8 cellular contexts compared by ENCODE assay signal in genomic region chr15:42704492-42704926, GRCh38. TPM values are rescaled to one million over a fixed set of nuclear protein-coding genes. Genes with fewer than 3 reads are reported as not detected.
DNase-seq lines count a peak whose midpoint lies in the region; ATAC-seq lines count a peak whose summit lies in the region.

No MANE protein-coding gene starts in this region.

- peak; percentile 20 to 66 (median 41) for DNase-seq in CD8-positive, alpha-beta memory T cell
- DNase-seq in NOMO-1 treated with DMSO at 0.1 percent for 48 hours (lab: John Stamatoyannopoulos, UW; ENCODE audit: unreplicated experiment): peak; percentile 52
- DNase-seq in activated CD8-positive, alpha-beta memory T cell treated with anti-CD3 and anti-CD28 coated beads, Interleukin-2, amount 50 U/mL, for 24 hours (ENCODE audit: extremely low read depth): peak; percentile 13
- peak; percentile 10 for DNase-seq in epithelial cell of prostate (ENCODE audit: low read depth, low spot score)
- peak; percentile 70 for DNase-seq in mucosa of gallbladder (ENCODE audit: low spot score)

- no peak overlapping the region for H3K27ac Mint-ChIP-seq in CD8-positive, alpha-beta memory T cell
- no peak overlapping the region for H3K27ac Mint-ChIP-seq in stimulated activated memory B cell treated with anti-CD40 and anti-IgM and Interleukin-4, amounts not matched to agents 10 μg/mL and 1 μg/mL and 100 μg/mL, for 72 hours

- H3K27me3 Mint-ChIP-seq in CD8-positive, alpha-beta memory T cell: no peaks in the 10 kb centered on the region
- H3K27me3 Mint-ChIP-seq in stimulated activated memory B cell treated with anti-CD40 and anti-IgM and Interleukin-4, amounts not matched to agents 10 μg/mL and 1 μg/mL and 100 μg/mL, for 72 hours: no peaks in the 10 kb centered on the region

- H3K4me1 ChIP-seq in CD8-positive, alpha-beta memory T cell (ENCODE audit: insufficient read depth, low read length): no peaks in the 10 kb centered on the region

- POLR2A ChIA-PET in CD8-positive, alpha-beta memory T cell (lab: Charles Lee): no interaction called here

- H3K4me3 Mint-ChIP-seq in CD8-positive, alpha-beta memory T cell: no peak overlapping the region
- H3K4me3 Mint-ChIP-seq in stimulated activated memory B cell treated with anti-CD40 and anti-IgM and Interleukin-4, amounts not matched to agents 10 μg/mL and 1 μg/mL and 100 μg/mL, for 72 hours: no peak overlapping the region

- no peaks in the 10 kb centered on the region for H3K9me3 ChIP-seq in CD8-positive, alpha-beta memory T cell (ENCODE audit: low read length)

- no peaks in the 10 kb centered on the region for H3K27me3 ChIP-seq in CD8-positive, alpha-beta memory T cell (ENCODE audit: insufficient read depth, low read length, poor library complexity, severe bottlenecking)

- CTCF ChIA-PET in CD8-positive, alpha-beta memory T cell (lab: Charles Lee): interaction anchor here (1.2 to 4.1 kb wide), 5 partner anchors 13 to 229 kb away, joined by 3 to 35 read pairs (median 4); partner anchors contain the start of gene TTBK2

- H3K4me3 ChIP-seq in CD8-positive, alpha-beta memory T cell (ENCODE audit: low read length): no peak overlapping the region

- no peak overlapping the region for H3K27ac ChIP-seq in CD8-positive, alpha-beta memory T cell (ENCODE audit: low read depth, low read length)
- H3K27ac ChIP-seq in epithelial cell of prostate: no peak overlapping the region

- no peaks in the 10 kb centered on the region for H3K9me3 Mint-ChIP-seq in CD8-positive, alpha-beta memory T cell
- no peaks in the 10 kb centered on the region for H3K9me3 Mint-ChIP-seq in stimulated activated memory B cell treated with anti-CD40 and anti-IgM and Interleukin-4, amounts not matched to agents 10 μg/mL and 1 μg/mL and 100 μg/mL, for 72 hours

- H3K36me3 Mint-ChIP-seq in CD8-positive, alpha-beta memory T cell: peaks cover 0 to 12% (median 5%) of the 10 kb centered on the region in 3 donors
- peaks cover 15% of the 10 kb centered on the region for H3K36me3 Mint-ChIP-seq in stimulated activated memory B cell treated with anti-CD40 and anti-IgM and Interleukin-4, amounts not matched to agents 10 μg/mL and 1 μg/mL and 100 μg/mL, for 72 hours

- ATAC-seq in HG03108 (IDR thresholded peaks at IDR 0.05; ENCODE audit: unreplicated experiment): peak; percentile 49
- ATAC-seq in stimulated activated memory B cell treated with anti-CD40 and anti-IgM and Interleukin-4, amounts not matched to agents 10 μg/mL and 1 μg/mL and 100 μg/mL, for 72 hours: peak; percentile 83
- ATAC-seq in GM18517 (IDR thresholded peaks at IDR 0.05; ENCODE audit: unreplicated experiment): no peak

- no peaks in the 10 kb centered on the region for H3K36me3 ChIP-seq in CD8-positive, alpha-beta memory T cell (ENCODE audit: insufficient read depth, low read length)

- H3K4me1 Mint-ChIP-seq in CD8-positive, alpha-beta memory T cell: no peaks in the 10 kb centered on the region
- H3K4me1 Mint-ChIP-seq in stimulated activated memory B cell treated with anti-CD40 and anti-IgM and Interleukin-4, amounts not matched to agents 10 μg/mL and 1 μg/mL and 100 μg/mL, for 72 hours: no peaks in the 10 kb centered on the region

RNA-seq across cellular contexts. Expression of gene CDAN1, which starts 32.4 kb away (rescaled TPM):
- 10 to 100 TPM; 24.7 to 24.8 TPM for total RNA-seq in CD8-positive, alpha-beta memory T cell
- polyA plus RNA-seq in CD8-positive, alpha-beta memory T cell: 11.2 TPM
- total RNA-seq in mucosa of gallbladder: 23.9 TPM

Comparison
In these comparisons a context has a peak if more than half of its experiments do, and no peak if none do; other contexts are left out.
1. DNase-seq: peak in every context shown above with its lines; median percentile 70 in mucosa of gallbladder; 52 in NOMO-1 treated with DMSO at 0.1 percent for 48 hours; 41 in CD8-positive, alpha-beta memory T cell; 13 in activated CD8-positive, alpha-beta memory T cell treated with anti-CD3 and anti-CD28 coated beads, Interleukin-2, amount 50 U/mL, for 24 hours; 10 in epithelial cell of prostate.